ENCODE assay signal across 8 cellular contexts in genomic region chr14:100645200-100645985, GRCh38. TPM values are rescaled to one million over a fixed set of nuclear protein-coding genes. Genes with fewer than 3 reads are reported as not detected.
A peak's percentile ranks its signal among the peaks of the same experiment; 100 is the strongest.
DNase-seq lines count a peak whose midpoint lies in the region; ATAC-seq lines count a peak whose summit lies in the region.

No MANE protein-coding gene starts in this region.

- H3K36me3 Mint-ChIP-seq in T-helper 2 cell treated with Interferon-gamma antibody and Interleukin-4, amounts not matched to agents 5 μg/mL and 100 μg/mL, for 36 hours (ENCODE audit: low read depth) = peaks cover 3% of the 10 kb centered on the region

- DNase-seq in D341Med (ENCODE audit: low spot score) (peak; percentile 91), H7 (peak; percentile 93), NCI-H1694 (lab: John Stamatoyannopoulos, UW) (peak; percentile 99), anterior cingulate cortex (lab: John Stamatoyannopoulos, UW) (peak in 52 of 58 donors; percentile 7 to 81 (median 58)), hepatic stellate cell (ENCODE audit: low spot score) (peak; percentile 69), skeletal muscle cell (ENCODE audit: low read depth) (peak; percentile 49)
- peak; percentile 84 for DNase-seq in T-helper 2 cell treated with Interferon-gamma antibody and Interleukin-4, amounts not matched to agents 5 μg/mL and 100 μg/mL, for 36 hours (ENCODE audit: low spot score)

- peak overlapping the region; percentile 66 for H3K4me3 Mint-ChIP-seq in T-helper 2 cell treated with Interferon-gamma antibody and Interleukin-4, amounts not matched to agents 5 μg/mL and 100 μg/mL, for 36 hours

- peaks cover 6% of the 10 kb centered on the region for H3K9me3 Mint-ChIP-seq in T-helper 2 cell treated with Interferon-gamma antibody and Interleukin-4, amounts not matched to agents 5 μg/mL and 100 μg/mL, for 36 hours

- H3K27me3 ChIP-seq in H7 (ENCODE audit: control insufficient read depth, insufficient read depth, low read length) = no peaks in the 10 kb centered on the region; the same call in 1 of the 2 replicates

- H3K36me3 ChIP-seq in H7 (replicated peaks; ENCODE audit: control insufficient read depth, insufficient read depth, low read length) = no peaks in the 10 kb centered on the region

- peaks cover 53% of the 10 kb centered on the region for H3K4me1 Mint-ChIP-seq in T-helper 2 cell treated with Interferon-gamma antibody and Interleukin-4, amounts not matched to agents 5 μg/mL and 100 μg/mL, for 36 hours (ENCODE audit: low read depth)

- no peak for ATAC-seq in GM19324 (IDR thresholded peaks at IDR 0.05; ENCODE audit: low FRiP score, unreplicated experiment)

- peak overlapping the region; percentile 82 for H3K27ac Mint-ChIP-seq in T-helper 2 cell treated with Interferon-gamma antibody and Interleukin-4, amounts not matched to agents 5 μg/mL and 100 μg/mL, for 36 hours

- H3K4me3 ChIP-seq in H7 (ENCODE audit: insufficient read depth, low read depth, low read length) (no peak overlapping the region), skeletal muscle cell (ENCODE audit: low read depth, low read length) (no peak overlapping the region)

- peaks cover 8% of the 10 kb centered on the region for H3K27me3 Mint-ChIP-seq in T-helper 2 cell treated with Interferon-gamma antibody and Interleukin-4, amounts not matched to agents 5 μg/mL and 100 μg/mL, for 36 hours (ENCODE audit: low read depth)

RNA-seq across cellular contexts. Expression of gene BEGAIN, which starts 58.2 kb away (rescaled TPM):
- total RNA-seq in H7 (2014; rRNA removed; shearing (Covaris generic)) = 1.3 and 3.3 TPM in 2 replicates

Comparison
In these comparisons a context has a peak if more than half of its experiments do, and no peak if none do; other contexts are left out.
1. DNase-seq: peak in every context shown above with its lines; median percentile 99 in NCI-H1694; 93 in H7; 91 in D341Med; 84 in T-helper 2 cell treated with Interferon-gamma antibody and Interleukin-4, amounts not matched to agents 5 μg/mL and 100 μg/mL, for 36 hours; 69 in hepatic stellate cell; 58 in anterior cingulate cortex; 49 in skeletal muscle cell.